Comparison of ENCODE assay signal across 8 cellular contexts in the genomic region with DNA sequence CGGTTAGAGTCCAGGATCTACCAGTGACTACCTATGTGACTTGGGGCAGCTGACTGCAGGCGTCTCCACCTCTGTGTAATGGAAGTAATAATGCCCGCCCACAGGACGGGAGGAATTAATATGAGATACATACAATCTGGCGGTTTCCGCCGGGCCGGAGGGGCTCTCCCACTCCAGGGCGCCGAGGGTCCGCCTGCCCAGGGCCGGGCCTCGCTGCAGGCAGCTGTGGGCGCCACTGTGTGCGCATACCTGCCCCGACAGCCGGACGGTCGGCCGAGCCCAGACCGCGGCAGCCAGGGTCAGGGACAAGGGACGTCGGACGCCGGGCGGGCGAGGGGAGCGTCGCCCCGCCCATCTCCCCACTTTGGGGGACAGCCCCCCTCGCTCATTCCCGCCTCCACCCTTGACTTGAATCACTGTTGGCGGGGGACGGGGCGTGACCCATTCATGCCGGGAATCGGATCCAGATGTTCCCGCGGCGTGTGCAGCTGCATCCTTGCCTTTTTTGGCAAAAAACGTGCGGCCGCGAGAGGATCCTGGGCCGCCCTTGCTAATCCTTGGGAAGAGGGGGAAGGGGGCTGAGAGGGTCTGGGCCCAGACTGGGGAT. TPM values are rescaled to one million over a fixed set of nuclear protein-coding genes. Genes with fewer than 3 reads are reported as not detected.
A peak's percentile ranks its signal among the peaks of the same experiment; 100 is the strongest.
DNase-seq lines count a peak whose midpoint lies in the region; ATAC-seq and TF ChIP-seq lines count a peak whose summit lies in the region.

No MANE protein-coding gene starts in this region.

- H3K36me3 ChIP-seq in A673 (ENCODE audit: insufficient read depth, low read length, poor library complexity, severe bottlenecking), result peaks cover 27% of the 10 kb centered on the region
- H3K36me3 ChIP-seq in trophoblast cell (ENCODE audit: control insufficient read depth in 1 of 2, insufficient read depth in 2 of 2, low read length in 2 of 2), result peaks cover 34 to 35% of the 10 kb centered on the region in 2 experiments

- H3K4ac ChIP-seq in H9 (ENCODE audit: low read depth, low read length), result no peak overlapping the region; the same call in 1 of the 2 replicates
- H3K4ac ChIP-seq in trophoblast cell (ENCODE audit: low read depth, low read length), result peak overlapping the region; percentile 52

- BruUV-seq in A673 (replicated peaks; lab: Mats Ljungman, UMichigan), result no TSS peak

- H3K18ac ChIP-seq in H9 (ENCODE audit: insufficient read length, low read depth, low read length) (peak overlapping the region; percentile 84), trophoblast cell (ENCODE audit: low read length) (peak overlapping the region; percentile 47)

- no peaks in the 10 kb centered on the region for H3K27me3 Mint-ChIP-seq in H9 (ENCODE audit: low read depth)
- peaks cover 3% of the 10 kb centered on the region for H3K27me3 Mint-ChIP-seq in activated naive CD4-positive, alpha-beta T cell treated with anti-CD3 and anti-CD28 coated beads, Interleukin-2, amount 10 ng/mL, durations not matched to agents 7 days and 5 days

- H2BK15ac ChIP-seq in H9 (ENCODE audit: low read depth, low read length), result no peak overlapping the region

- H3K27me3 ChIP-seq in A673 (replicated peaks; ENCODE audit: insufficient read depth, low read depth, low read length, poor library complexity) (no peaks in the 10 kb centered on the region), H9 (ENCODE audit: insufficient read depth, low read length) (no peaks in the 10 kb centered on the region), trophoblast cell (ENCODE audit: insufficient read depth, low read length) (no peaks in the 10 kb centered on the region)

- H3K4me3 Mint-ChIP-seq in H9, result peak overlapping the region; percentile 65 to 80
- peak overlapping the region; percentile 41 for H3K4me3 Mint-ChIP-seq in activated naive CD4-positive, alpha-beta T cell treated with anti-CD3 and anti-CD28 coated beads, Interleukin-2, amount 10 ng/mL, durations not matched to agents 7 days and 5 days

- no peak overlapping the region for H3K56ac ChIP-seq in H9 (ENCODE audit: insufficient read length, low read depth, low read length)

- H4K20me1 ChIP-seq in H9 (ENCODE audit: control insufficient read depth, insufficient read depth, insufficient read length), result no peaks in the 10 kb centered on the region

- H3K23me2 ChIP-seq in H9 (ENCODE audit: insufficient read length, low read depth, low read length, poor library complexity, severe bottlenecking), result peaks cover 13% of the 10 kb centered on the region

- no peak overlapping the region for H4K8ac ChIP-seq in H9 (replicated peaks; ENCODE audit: insufficient read length, low read depth, low read length)
- peak overlapping the region; percentile 59 for H4K8ac ChIP-seq in trophoblast cell (ENCODE audit: low read depth, low read length)

- H3K9me3 Mint-ChIP-seq in H9, result no peaks in the 10 kb centered on the region
- no peaks in the 10 kb centered on the region for H3K9me3 Mint-ChIP-seq in activated naive CD4-positive, alpha-beta T cell treated with anti-CD3 and anti-CD28 coated beads, Interleukin-2, amount 10 ng/mL, durations not matched to agents 7 days and 5 days

- H3K9ac ChIP-seq in H9 (ENCODE audit: extremely low read depth, insufficient read length, low read length), result peak overlapping the region; percentile 52
- H3K9ac ChIP-seq in trophoblast cell (ENCODE audit: low read length), result no peak overlapping the region

- H2BK20ac ChIP-seq in H9 (ENCODE audit: low read depth, low read length, poor library complexity, severe bottlenecking), result no peak overlapping the region

- intact Hi-C loops in A673 (cut with micrococcal nuclease; ENCODE audit: unreplicated experiment) (no loop called here), Right ventricle myocardium superior (cut with DNase I) (no loop called here)

- H2BK12ac ChIP-seq in H9 (ENCODE audit: insufficient read length, low read depth, low read length) (no peak overlapping the region), trophoblast cell (ENCODE audit: low read length) (no peak overlapping the region)

- WGBS in H9 (ENCODE audit: extremely low coverage, insufficient read length, low lambda C conversion rate), result no CpG with 5 or more reads among the region's 46 CpGs
- WGBS in trophoblast cell (ENCODE audit: extremely low coverage, insufficient coverage, insufficient read length), result no CpG with 5 or more reads among the region's 46 CpGs

- peak overlapping the region; percentile 49 for H4K12ac ChIP-seq in trophoblast cell (ENCODE audit: low read depth, low read length)

- POLR2A ChIA-PET in A673 (lab: Charles Lee; ENCODE audit: low non-redundant PET), result no interaction called here

- no peak overlapping the region for H4K5ac ChIP-seq in H9 (ENCODE audit: insufficient read length, low read depth, low read length)

- H3K4me2 ChIP-seq in H9 (ENCODE audit: insufficient read depth, insufficient read length, low read length), result peak overlapping the region; percentile 31
- peak overlapping the region; percentile 55 for H3K4me2 ChIP-seq in trophoblast cell (ENCODE audit: low read length)

- peak; percentile 97 for DNase-seq in A673 (ENCODE audit: low spot score)
- DNase-seq in H9, result peak; percentile 87
- DNase-seq in activated naive CD4-positive, alpha-beta T cell treated with anti-CD3 and anti-CD28 coated beads, Interleukin-2, amount 10 ng/mL, durations not matched to agents 7 days and 5 days, result peak; percentile 33
- peak; percentile 91 for DNase-seq in Right ventricle myocardium superior
- DNase-seq in trophoblast cell, result no peak
- DNase-seq in GM19238 (ENCODE audit: insufficient read length, low spot score), result no peak

- H3K27ac ChIP-seq in A673 (ENCODE audit: low read depth, low read length, poor library complexity, severe bottlenecking) (peak overlapping the region; percentile 99), H9 (ENCODE audit: insufficient read length, low read depth, low read length) (no peak overlapping the region), trophoblast cell (ENCODE audit: low read depth, low read length) (peak overlapping the region; percentile 7)

- H3K23ac ChIP-seq in H9 (ENCODE audit: insufficient read length, low read depth, low read length), result no peak overlapping the region
- no peak overlapping the region for H3K23ac ChIP-seq in trophoblast cell (ENCODE audit: low read length)

- no peak overlapping the region for H4K91ac ChIP-seq in H9 (ENCODE audit: insufficient read length, low read depth, low read length)
- peak overlapping the region; percentile 29 for H4K91ac ChIP-seq in trophoblast cell (ENCODE audit: low read depth, low read length)

- peaks cover 17 to 35% (median 32%) of the 10 kb centered on the region in 3 experiments for H3K36me3 Mint-ChIP-seq in H9 (ENCODE audit: insufficient read depth in 1 of 3, low read depth in 3 of 3)
- H3K36me3 Mint-ChIP-seq in activated naive CD4-positive, alpha-beta T cell treated with anti-CD3 and anti-CD28 coated beads, Interleukin-2, amount 10 ng/mL, durations not matched to agents 7 days and 5 days, result peaks cover 2% of the 10 kb centered on the region

- H3T11ph ChIP-seq in H9 (ENCODE audit: low read length), result no peak overlapping the region

- peak overlapping the region; percentile 95 for H3K14ac ChIP-seq in H9 (ENCODE audit: insufficient read depth, low read length)
- H3K14ac ChIP-seq in trophoblast cell (ENCODE audit: low read length), result peak overlapping the region; percentile 33

- H2AK5ac ChIP-seq in H9 (ENCODE audit: insufficient read length, low read length), result no peak overlapping the region
- no peak overlapping the region for H2AK5ac ChIP-seq in trophoblast cell (ENCODE audit: low read length)

- peak; percentile 69 for ATAC-seq in Right ventricle myocardium superior (ENCODE audit: poor library complexity)
- ATAC-seq in HG03039 (IDR thresholded peaks at IDR 0.05; ENCODE audit: unreplicated experiment), result no peak
- ATAC-seq in GM21737 (IDR thresholded peaks at IDR 0.05; ENCODE audit: unreplicated experiment), result no peak

- H3K4me1 Mint-ChIP-seq in H9, result peaks cover 29 to 37% of the 10 kb centered on the region in 2 experiments
- H3K4me1 Mint-ChIP-seq in activated naive CD4-positive, alpha-beta T cell treated with anti-CD3 and anti-CD28 coated beads, Interleukin-2, amount 10 ng/mL, durations not matched to agents 7 days and 5 days, result peaks cover 39% of the 10 kb centered on the region

- H3K4me1 ChIP-seq in A673 (ENCODE audit: insufficient read depth, low read length, poor library complexity, severe bottlenecking) (peaks cover 52% of the 10 kb centered on the region), H9 (ENCODE audit: insufficient read depth, low read length) (peaks cover 22% of the 10 kb centered on the region), trophoblast cell (ENCODE audit: control insufficient read depth in 1 of 2, insufficient read depth in 2 of 2, low read length in 2 of 2) (peaks cover 24 to 30% of the 10 kb centered on the region in 2 experiments)

- H3K4me3 ChIP-seq in A673 (ENCODE audit: low read depth, low read length, poor library complexity, severe bottlenecking) (peak overlapping the region; percentile 54), trophoblast cell (ENCODE audit: low read depth, low read length) (peak overlapping the region; percentile 33)

- H2BK120ac ChIP-seq in H9 (ENCODE audit: low read depth, low read length, poor library complexity, severe bottlenecking) (peak overlapping the region; percentile 24), trophoblast cell (ENCODE audit: insufficient read depth, low read length, poor library complexity) (peak overlapping the region; percentile 8)

- no peak overlapping the region for H2BK5ac ChIP-seq in H9 (ENCODE audit: insufficient read length, low read length)
- H2BK5ac ChIP-seq in trophoblast cell (ENCODE audit: low read depth, low read length, poor library complexity), result peak overlapping the region; percentile 1

- peak overlapping the region; percentile 70 to 94 (median 91); a peak in 5 of 7 replicates for H3K27ac Mint-ChIP-seq in H9
- H3K27ac Mint-ChIP-seq in activated naive CD4-positive, alpha-beta T cell treated with anti-CD3 and anti-CD28 coated beads, Interleukin-2, amount 10 ng/mL, durations not matched to agents 7 days and 5 days, result peak overlapping the region; percentile 37

- H3K79me1 ChIP-seq in H9 (ENCODE audit: insufficient read depth, low read depth, low read length, poor library complexity, severe bottlenecking) (no peaks in the 10 kb centered on the region), trophoblast cell (ENCODE audit: low read length) (peaks cover 28% of the 10 kb centered on the region)

- H3K9me3 ChIP-seq in A673 (ENCODE audit: low read depth, low read length, poor library complexity, severe bottlenecking) (no peaks in the 10 kb centered on the region), H9 (ENCODE audit: control insufficient read depth, low read depth, low read length) (no peaks in the 10 kb centered on the region), trophoblast cell (ENCODE audit: insufficient read depth, low read depth, low read length) (no peaks in the 10 kb centered on the region)

- CTCF ChIA-PET in A673 (lab: Charles Lee), result interaction anchor here (0.7 kb wide), 1 partner anchor 388 kb away, joined by 11 read pairs; no protein-coding TSS in a partner anchor
- CTCF ChIA-PET in activated naive CD4-positive, alpha-beta T cell treated with anti-CD3 and anti-CD28 coated beads, Interleukin-2, amount 10 ng/mL, durations not matched to agents 7 days and 5 days (lab: Charles Lee), result no interaction called here

- H2AFZ ChIP-seq in H9 (ENCODE audit: low read length) (no peak overlapping the region), trophoblast cell (ENCODE audit: insufficient read depth, low read length, poor library complexity) (no peak overlapping the region)

- TF ChIP-seq CTCF in A673 (conservative IDR thresholded peaks at IDR 0.05; ENCODE audit: low read depth, low read length), result no peak
- no peak for TF ChIP-seq CTCF in H9 (conservative IDR thresholded peaks at IDR 0.05)

- H3K79me2 ChIP-seq in H9 (ENCODE audit: insufficient read depth, low read length), result no peaks in the 10 kb centered on the region; the same call in 1 of the 2 replicates
- H3K79me2 ChIP-seq in trophoblast cell (ENCODE audit: control insufficient read depth, insufficient read depth, low read length, poor library complexity), result peaks cover 17% of the 10 kb centered on the region

RNA-seq across cellular contexts. Expression of a gene that starts 6.1 kb away (rescaled TPM):
- total RNA-seq in A673 (2021) (184 and 194 TPM in 2 replicates), H9 (2021) (143 and 144 TPM in 2 replicates), Right ventricle myocardium superior (23.5 TPM)
- 33.9 and 37.1 TPM in 2 replicates for polyA plus RNA-seq in trophoblast cell (2013)

RNA-seq across cellular contexts. Expression of a gene that starts 9.4 kb away (rescaled TPM):
- total RNA-seq in A673 (2021) (89.5 and 106 TPM in 2 replicates), H9 (2021) (32.8 and 34.2 TPM in 2 replicates), Right ventricle myocardium superior (25.4 TPM)
- 56.9 and 57.3 TPM in 2 replicates for polyA plus RNA-seq in trophoblast cell (2013)

RNA-seq across cellular contexts. Expression of a gene that starts 16.7 kb away (rescaled TPM):
- total RNA-seq in A673 (2021), result 109 and 113 TPM in 2 replicates
- 52.4 and 63.1 TPM in 2 replicates for total RNA-seq in H9 (2021)
- total RNA-seq in Right ventricle myocardium superior, result 46.5 TPM
- polyA plus RNA-seq in trophoblast cell (2013), result 56.4 and 56.8 TPM in 2 replicates

RNA-seq across cellular contexts. Expression of a gene that starts 49.0 kb away (rescaled TPM):
- 15.6 and 23.9 TPM in 2 replicates for total RNA-seq in A673 (2021)
- 28.2 and 28.8 TPM in 2 replicates for total RNA-seq in H9 (2021)
- 8.7 TPM for total RNA-seq in Right ventricle myocardium superior
- polyA plus RNA-seq in trophoblast cell (2013), result 9.0 TPM in 2 replicates

RNA-seq across cellular contexts. Expression of a gene that starts 50.7 kb away (rescaled TPM):
- total RNA-seq in A673 (2021) (83.3 and 92.9 TPM in 2 replicates), H9 (2021) (5.8 and 7.0 TPM in 2 replicates), Right ventricle myocardium superior (0.16 TPM)
- polyA plus RNA-seq in trophoblast cell (2013), result 0.44 and 0.46 TPM in 2 replicates

Comparison
In these comparisons a context has a peak if more than half of its experiments do, and no peak if none do; other contexts are left out.
1. DNase-seq: peak in A673 (single experiment), H9 (single experiment), activated naive CD4-positive, alpha-beta T cell treated with anti-CD3 and anti-CD28 coated beads, Interleukin-2, amount 10 ng/mL, durations not matched to agents 7 days and 5 days (single experiment) and Right ventricle myocardium superior (single experiment); none in trophoblast cell (0 of 2) and GM19238 (single experiment).